8 cellular contexts compared by ENCODE assay signal in genomic region chr3:50848308-50848707, GRCh38.
"Had no signal": no experiment of that assay in that cellular context is flagged by ENCODE, and none has a peak within 500 bp of the region (broad histone marks: within the 10 kb centered on the region; RNA-seq: fewer than 3 reads in every experiment).

No MANE protein-coding gene starts in this region.

- H3K4me3 ChIP-seq: GM12878 had no signal

- DNase-seq: GDM1, GF-D8 had no signal

- FAIRE-seq: G401.6, GM12878, GM12891, GM12892, GM18507, GM19239 had no signal

- ATAC-seq: GM12878 had no signal
